ENCODE assay signal across 1 cellular context in the genomic region with DNA sequence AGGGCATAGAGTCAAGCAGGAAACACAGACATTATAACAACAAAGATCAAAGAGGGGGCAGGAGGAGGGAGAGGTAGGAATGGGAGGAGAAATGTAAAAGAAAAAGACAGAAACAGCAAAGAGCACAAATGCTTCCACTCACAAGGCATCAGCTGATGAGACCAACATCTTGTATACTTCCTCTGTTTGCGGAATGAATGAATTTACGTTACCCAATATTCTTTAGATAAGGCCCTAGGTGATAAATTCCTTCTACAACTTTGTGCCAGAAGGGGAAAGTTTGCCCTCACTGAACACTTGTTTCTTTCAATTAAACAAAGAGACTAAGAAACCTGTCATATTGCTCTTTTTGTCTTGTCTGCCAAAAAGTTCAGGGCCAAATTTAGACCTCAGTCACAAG.
TF ChIP-seq lines count a peak whose summit lies in the region.

No MANE protein-coding gene starts in this region.

TF ChIP-seq in GM23338, 12 proteins besides CTCF, POLR2A, EP300 and RAD21 (continued from another document):
- TF ChIP-seq, protein P1, sequence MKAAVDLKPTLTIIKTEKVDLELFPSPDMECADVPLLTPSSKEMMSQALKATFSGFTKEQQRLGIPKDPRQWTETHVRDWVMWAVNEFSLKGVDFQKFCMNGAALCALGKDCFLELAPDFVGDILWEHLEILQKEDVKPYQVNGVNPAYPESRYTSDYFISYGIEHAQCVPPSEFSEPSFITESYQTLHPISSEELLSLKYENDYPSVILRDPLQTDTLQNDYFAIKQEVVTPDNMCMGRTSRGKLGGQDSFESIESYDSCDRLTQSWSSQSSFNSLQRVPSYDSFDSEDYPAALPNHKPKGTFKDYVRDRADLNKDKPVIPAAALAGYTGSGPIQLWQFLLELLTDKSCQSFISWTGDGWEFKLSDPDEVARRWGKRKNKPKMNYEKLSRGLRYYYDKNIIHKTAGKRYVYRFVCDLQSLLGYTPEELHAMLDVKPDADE (IDR thresholded peaks at IDR 0.05) = no peak
- no peak for TF ChIP-seq EZH2 (IDR thresholded peaks at IDR 0.05; ENCODE audit: low read depth, unreplicated experiment)
- no peak for TF ChIP-seq CREB1 (CRISPR knock-in tag; IDR thresholded peaks at IDR 0.05; ENCODE audit: low read depth)
TF ChIP-seq in GM23338: peak in this region for 0.
